In the genomic region with DNA sequence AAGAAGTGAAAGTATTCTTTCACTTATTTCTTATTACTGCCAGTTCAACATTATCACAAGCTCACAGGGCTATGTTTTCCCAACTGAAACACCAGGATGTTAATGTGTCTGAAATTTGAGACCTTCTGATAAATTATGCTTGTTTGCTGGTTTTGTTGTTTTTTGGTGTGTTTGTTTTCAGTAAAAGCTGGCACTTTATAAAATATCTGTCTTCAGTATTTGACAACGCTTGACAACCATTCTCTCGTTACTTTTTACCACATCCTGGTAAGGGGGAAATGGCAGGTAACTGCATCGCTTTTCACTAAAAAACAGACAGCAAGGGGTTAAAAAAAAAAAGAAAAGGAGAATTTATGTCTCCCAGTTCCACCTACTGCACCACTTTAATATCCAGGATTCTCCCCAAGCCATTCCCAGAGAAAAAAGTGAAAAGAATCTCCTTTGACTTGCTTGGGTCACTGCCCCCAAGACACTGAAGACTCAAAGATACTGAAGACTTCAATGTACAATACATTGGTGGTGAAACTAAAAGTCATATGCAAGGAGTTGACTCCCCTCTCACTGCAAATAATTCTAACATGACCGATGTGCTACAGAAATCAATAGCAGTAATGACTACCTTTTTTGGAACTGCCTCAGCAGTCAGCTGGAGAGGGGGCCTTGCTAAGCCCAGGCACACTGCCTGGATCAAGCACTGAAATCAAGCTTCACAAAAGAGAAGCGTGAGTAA, we compare ENCODE assay signal across 10 cellular contexts.
A peak's percentile ranks its signal among the peaks of the same experiment; 100 is the strongest.
DNase-seq lines count a peak whose midpoint lies in the region; ATAC-seq and TF ChIP-seq lines count a peak whose summit lies in the region.
"Had no signal": no experiment of that assay in that cellular context is flagged by ENCODE, and none has a peak within 500 bp of the region (broad histone marks: within the 10 kb centered on the region; RNA-seq: fewer than 3 reads in every experiment).

No MANE protein-coding gene starts in this region.

- H2AK5ac ChIP-seq in mesenchymal stem cell (ENCODE audit: low read length, severe bottlenecking), result no peak overlapping the region

- no peak overlapping the region for H3K4ac ChIP-seq in mesenchymal stem cell (ENCODE audit: low read depth in 1 of 2, low read length in 2 of 2)

- peaks cover 94% of the 10 kb centered on the region for H3K4me1 Mint-ChIP-seq in activated naive CD8-positive, alpha-beta T cell treated with anti-CD3 and anti-CD28 coated beads, Interleukin-2, amount 50 U/mL, for 24 hours

- H3K4me1 ChIP-seq in DOHH2 (ENCODE audit: control insufficient read depth, low read length), result peaks cover 79% of the 10 kb centered on the region
- H3K4me1 ChIP-seq in A673 (ENCODE audit: insufficient read depth, low read length, poor library complexity, severe bottlenecking), result no peaks in the 10 kb centered on the region
- peaks cover 2% of the 10 kb centered on the region for H3K4me1 ChIP-seq in mesenchymal stem cell (ENCODE audit: control insufficient read depth, insufficient read depth, low read depth, low read length)

- H3K27ac ChIP-seq in DOHH2 (ENCODE audit: low read depth, low read length) (peak overlapping the region; percentile 79), A673 (ENCODE audit: low read depth, low read length, poor library complexity, severe bottlenecking) (no peak overlapping the region), mesenchymal stem cell (ENCODE audit: low read length, poor library complexity, severe bottlenecking) (no peak overlapping the region)

- H3K18ac ChIP-seq in mesenchymal stem cell (ENCODE audit: low read depth in 1 of 2, low read length in 2 of 2), result no peak overlapping the region

- no peaks in the 10 kb centered on the region for H3K9me3 Mint-ChIP-seq in activated naive CD8-positive, alpha-beta T cell treated with anti-CD3 and anti-CD28 coated beads, Interleukin-2, amount 50 U/mL, for 24 hours

- no peak overlapping the region for H2BK120ac ChIP-seq in mesenchymal stem cell (ENCODE audit: low read depth, low read length)

- H3K9me3 ChIP-seq in DOHH2 (ENCODE audit: control insufficient read depth, insufficient read depth, low read length) (no peaks in the 10 kb centered on the region), A673 (ENCODE audit: low read depth, low read length, poor library complexity, severe bottlenecking) (no peaks in the 10 kb centered on the region), mesenchymal stem cell (ENCODE audit: control insufficient read depth, low read length) (no peaks in the 10 kb centered on the region)

- ATAC-seq in GM19455 (IDR thresholded peaks at IDR 0.05; ENCODE audit: unreplicated experiment) (peak; percentile 18), HG03378 (IDR thresholded peaks at IDR 0.05; ENCODE audit: unreplicated experiment) (peak; percentile 20)
- peak; percentile 31 for ATAC-seq in activated naive CD8-positive, alpha-beta T cell treated with anti-CD3 and anti-CD28 coated beads, Interleukin-2, amount 50 U/mL, for 24 hours
- ATAC-seq: Panc1 had no signal

- intact Hi-C loops in A673 (cut with micrococcal nuclease; ENCODE audit: unreplicated experiment) (no loop called here), posterior vena cava (cut with DNase I) (no loop called here)

- no TSS peak for BruUV-seq in A673 (replicated peaks; lab: Mats Ljungman, UMichigan)

- WGBS in mesenchymal stem cell, result 100% methylated on average over 2 of the region's 5 CpGs

- H2AFZ ChIP-seq in mesenchymal stem cell (ENCODE audit: low read depth, low read length), result no peak overlapping the region

- no peak overlapping the region for H2BK15ac ChIP-seq in mesenchymal stem cell (ENCODE audit: low read depth, poor library complexity, severe bottlenecking)

- POLR2A ChIA-PET in A673 (lab: Charles Lee; ENCODE audit: low non-redundant PET), result no interaction called here

- H3K27me3 ChIP-seq in DOHH2 (ENCODE audit: control insufficient read depth, low read length) (no peaks in the 10 kb centered on the region), A673 (replicated peaks; ENCODE audit: insufficient read depth, low read depth, low read length, poor library complexity) (no peaks in the 10 kb centered on the region), mesenchymal stem cell (ENCODE audit: control insufficient read depth in 1 of 2, insufficient read depth in 1 of 2, low read length in 2 of 2) (no peaks in the 10 kb centered on the region)

- H2BK12ac ChIP-seq in mesenchymal stem cell (ENCODE audit: low read length in 2 of 2), result no peak overlapping the region

- H3K79me2 ChIP-seq in DOHH2 (ENCODE audit: control insufficient read depth, low read length), result peaks cover 50% of the 10 kb centered on the region

- no peaks in the 10 kb centered on the region for H4K20me1 ChIP-seq in DOHH2 (ENCODE audit: control insufficient read depth, insufficient read depth, low read depth, low read length)

- H3K4me2 ChIP-seq in DOHH2 (ENCODE audit: low read length) (peak overlapping the region; percentile 86), mesenchymal stem cell (ENCODE audit: low read length, poor library complexity, severe bottlenecking) (no peak overlapping the region)

- H4K91ac ChIP-seq in mesenchymal stem cell (ENCODE audit: low read length), result no peak overlapping the region

- peaks cover 16% of the 10 kb centered on the region for H3K79me1 ChIP-seq in mesenchymal stem cell (replicated peaks; ENCODE audit: low read length, poor library complexity, severe bottlenecking)

- peaks cover 20% of the 10 kb centered on the region for H3K36me3 Mint-ChIP-seq in activated naive CD8-positive, alpha-beta T cell treated with anti-CD3 and anti-CD28 coated beads, Interleukin-2, amount 50 U/mL, for 24 hours (ENCODE audit: low read depth)

- no peak for TF ChIP-seq CTCF in DOHH2 (IDR thresholded peaks at IDR 0.05; ENCODE audit: low read depth, low read length, poor library complexity, severe bottlenecking)
- TF ChIP-seq CTCF in A673 (conservative IDR thresholded peaks at IDR 0.05; ENCODE audit: low read depth, low read length), result no peak

- peaks cover 6% of the 10 kb centered on the region for H3F3A ChIP-seq in DOHH2 (ENCODE audit: control insufficient read depth, insufficient read depth)

- peak overlapping the region; percentile 74 for H3K4me3 Mint-ChIP-seq in activated naive CD8-positive, alpha-beta T cell treated with anti-CD3 and anti-CD28 coated beads, Interleukin-2, amount 50 U/mL, for 24 hours

- no peak overlapping the region for H2BK5ac ChIP-seq in mesenchymal stem cell (ENCODE audit: low read depth, low read length, poor library complexity, severe bottlenecking)

- no peak overlapping the region for H4K8ac ChIP-seq in mesenchymal stem cell (ENCODE audit: low read length)

- no peaks in the 10 kb centered on the region for H3K9me2 ChIP-seq in DOHH2 (replicated peaks; ENCODE audit: control insufficient read depth, low read length)

- H3K9ac ChIP-seq in mesenchymal stem cell (ENCODE audit: low read length), result no peak overlapping the region

- H3K4me3 ChIP-seq in DOHH2 (ENCODE audit: low read length) (peak overlapping the region; percentile 65), A673 (ENCODE audit: low read depth, low read length, poor library complexity, severe bottlenecking) (no peak overlapping the region), mesenchymal stem cell (ENCODE audit: insufficient read depth in 1 of 2, low read depth in 1 of 2, low read length in 2 of 2) (no peak overlapping the region)

- no peaks in the 10 kb centered on the region for H3K27me3 Mint-ChIP-seq in activated naive CD8-positive, alpha-beta T cell treated with anti-CD3 and anti-CD28 coated beads, Interleukin-2, amount 50 U/mL, for 24 hours

- H3K36me3 ChIP-seq in DOHH2 (ENCODE audit: control insufficient read depth, low read length) (peaks cover 6% of the 10 kb centered on the region; the same call in 1 of the 2 replicates), A673 (ENCODE audit: insufficient read depth, low read length, poor library complexity, severe bottlenecking) (no peaks in the 10 kb centered on the region), mesenchymal stem cell (ENCODE audit: control insufficient read depth in 1 of 2, insufficient read depth in 2 of 2, low read depth in 1 of 2, low read length in 2 of 2) (no peaks in the 10 kb centered on the region)

- no peak overlapping the region for H3K23ac ChIP-seq in mesenchymal stem cell (ENCODE audit: low read length in 2 of 2)

- DNase-seq in activated naive CD8-positive, alpha-beta T cell treated with anti-CD3 and anti-CD28 coated beads, Interleukin-2, amount 50 U/mL, for 24 hours, result no peak
- DNase-seq in foreskin melanocyte (no peak), A673 (ENCODE audit: low spot score) (no peak), posterior vena cava (ENCODE audit: low spot score) (no peak), mesenchymal stem cell (no peak)
- DNase-seq: foreskin fibroblast had no signal

- H3K27ac Mint-ChIP-seq in activated naive CD8-positive, alpha-beta T cell treated with anti-CD3 and anti-CD28 coated beads, Interleukin-2, amount 50 U/mL, for 24 hours, result peak overlapping the region; percentile 87

- CTCF ChIA-PET in A673 (lab: Charles Lee), result no interaction called here

- H3K14ac ChIP-seq in mesenchymal stem cell (ENCODE audit: low read length in 2 of 2), result no peak overlapping the region
